In genomic region chr22:21045585-21046294, GRCh38 we compare ENCODE assay signal across 1 cellular context.
TF ChIP-seq lines count a peak whose summit lies in the region.

Gene LRRC74B (plus strand): TSS chr22:21045946. CDS start chr22:21045987, 41 bp downstream.

TF ChIP-seq in K562, 482 proteins besides CTCF, POLR2A, EP300 and RAD21 (continued from another document and continues in another):
- TF ChIP-seq ATF3 (IDR thresholded peaks at IDR 0.05) = no peak
- peak; percentile 40; the same call in 1 of the 2 replicates for TF ChIP-seq ATF3 (CRISPR knock-in tag; conservative IDR thresholded peaks at IDR 0.05)
- TF ChIP-seq RFX7 (CRISPR knock-in tag; IDR thresholded peaks at IDR 0.05) = peak; percentile 68; the same call in 1 of the 2 replicates
- 0 out of 2 replicates have a peak, but pooled peaks have one; percentile 52 for TF ChIP-seq MYC (IDR thresholded peaks at IDR 0.05; ENCODE audit: low read depth, low read length)
- no peak for TF ChIP-seq MYC (CRISPR knock-in tag; IDR thresholded peaks at IDR 0.05; ENCODE audit: borderline replicate concordance, low read depth)
- TF ChIP-seq MAZ (CRISPR knock-in tag; conservative IDR thresholded peaks at IDR 0.05 in 1 of 2, IDR thresholded peaks at IDR 0.05 in 1 of 2) = 0 out of 4 replicates have a peak, but pooled peaks of 1 of the 2 experiments have one; percentile 6
- TF ChIP-seq NFYB (IDR thresholded peaks at IDR 0.05; ENCODE audit: extremely low read depth, insufficient read length) = peak; percentile 96
- TF ChIP-seq HNRNPK (IDR thresholded peaks at IDR 0.05; ENCODE audit: low read depth, low read length, poor library complexity, severe bottlenecking) = no peak
- no peak for TF ChIP-seq ZKSCAN8 (CRISPR knock-in tag; IDR thresholded peaks at IDR 0.05)
- TF ChIP-seq ERF (CRISPR knock-in tag; IDR thresholded peaks at IDR 0.05) = peak; percentile 72; the same call in 1 of the 2 replicates
- TF ChIP-seq ZNF436 (CRISPR knock-in tag; IDR thresholded peaks at IDR 0.05) = no peak
- no peak for TF ChIP-seq ZNF280B (CRISPR knock-in tag; IDR thresholded peaks at IDR 0.05)
- TF ChIP-seq KAT7 (CRISPR knock-in tag; IDR thresholded peaks at IDR 0.05; ENCODE audit: borderline replicate concordance) = no peak
- no peak for TF ChIP-seq PPARD (CRISPR knock-in tag; IDR thresholded peaks at IDR 0.05)
- TF ChIP-seq CHD7 (IDR thresholded peaks at IDR 0.05; ENCODE audit: low read depth, low read length) = peak; percentile 26
- no peak for TF ChIP-seq SREBF1 (IDR thresholded peaks at IDR 0.05; ENCODE audit: borderline replicate concordance, low read depth, low read length)
- peak; percentile 96 for TF ChIP-seq CXXC5 (CRISPR knock-in tag; IDR thresholded peaks at IDR 0.05)
- no peak for TF ChIP-seq TRIM25 (IDR thresholded peaks at IDR 0.05; ENCODE audit: borderline replicate concordance)
- no peak for TF ChIP-seq TCF15 (CRISPR knock-in tag; IDR thresholded peaks at IDR 0.05)
- TF ChIP-seq ZBTB12 (CRISPR knock-in tag; IDR thresholded peaks at IDR 0.05) = no peak
- TF ChIP-seq XRCC3 (IDR thresholded peaks at IDR 0.05) = no peak
- peak in 1 of 2 experiments; percentile 14; a peak in 2 of 4 replicates for TF ChIP-seq SIX5 (IDR thresholded peaks at IDR 0.05; ENCODE audit: borderline replicate concordance in 1 of 2, insufficient read depth in 1 of 2, low read depth in 1 of 2, low read length in 2 of 2)
- TF ChIP-seq KDM5B (IDR thresholded peaks at IDR 0.05; ENCODE audit: insufficient replicate concordance, low read depth, low read length) = no peak
- TF ChIP-seq CSDE1 (IDR thresholded peaks at IDR 0.05) = no peak
- no peak for TF ChIP-seq MNT (conservative IDR thresholded peaks at IDR 0.05)
- no peak for TF ChIP-seq SOX6 (IDR thresholded peaks at IDR 0.05)
- TF ChIP-seq HNRNPUL1 (IDR thresholded peaks at IDR 0.05; ENCODE audit: low read length) = no peak
- peak; percentile 44; the same call in 1 of the 2 replicates for TF ChIP-seq ZHX1 (conservative IDR thresholded peaks at IDR 0.05; ENCODE audit: low read length)
- TF ChIP-seq USF1 (CRISPR knock-in tag; IDR thresholded peaks at IDR 0.05) = peak; percentile 61
